ENCODE assay signal across 20 cellular contexts in genomic region chr22:19543970-19544708, GRCh38. TPM values are rescaled to one million over a fixed set of nuclear protein-coding genes. Genes with fewer than 3 reads are reported as not detected.
DNase-seq lines count a peak whose midpoint lies in the region; ATAC-seq and TF ChIP-seq lines count a peak whose summit lies in the region.
"Had no signal": no experiment of that assay in that cellular context is flagged by ENCODE, and none has a peak within 500 bp of the region (broad histone marks: within the 10 kb centered on the region; RNA-seq: fewer than 3 reads in every experiment).

No MANE protein-coding gene starts in this region.

- no TSS peak for BruUV-seq in PC-9 (replicated peaks; lab: Mats Ljungman, UMichigan)

- no peaks in the 10 kb centered on the region for H3K9me3 ChIP-seq in upper lobe of right lung
- H3K9me3 ChIP-seq in PC-9 (ENCODE audit: insufficient read depth, low read depth), result no peaks in the 10 kb centered on the region
- H3K9me3 ChIP-seq: BE2C, neutrophil, thyroid gland had no signal

- H3K27me3 Mint-ChIP-seq in nephron progenitor cell (ENCODE audit: low read depth, poor library complexity), result peaks cover 34% of the 10 kb centered on the region
- H3K27me3 Mint-ChIP-seq in activated CD4-positive, alpha-beta memory T cell treated with anti-CD3 and anti-CD28 coated beads, Interleukin-2, amount 10 ng/mL, durations not matched to agents 7 days and 5 days, result peaks cover 13% of the 10 kb centered on the region

- H3K27me3 ChIP-seq in upper lobe of right lung (no peaks in the 10 kb centered on the region), PC-9 (ENCODE audit: insufficient read depth, low read depth) (no peaks in the 10 kb centered on the region)
- H3K27me3 ChIP-seq: BE2C, brain microvascular endothelial cell, thyroid gland had no signal

- CTCF ChIA-PET in PC-9 (lab: Charles Lee), result no interaction called here
- CTCF ChIA-PET in activated CD4-positive, alpha-beta memory T cell treated with anti-CD3 and anti-CD28 coated beads, Interleukin-2, amount 10 ng/mL, durations not matched to agents 7 days and 5 days (lab: Charles Lee), result interaction anchor here (0.7 kb wide), 1 partner anchor 43 kb away, joined by 5 read pairs; no protein-coding TSS in a partner anchor

- TF ChIP-seq CTCF in nephron progenitor cell (IDR thresholded peaks at IDR 0.05) (no peak), upper lobe of right lung (IDR thresholded peaks at IDR 0.05) (no peak), PC-9 (conservative IDR thresholded peaks at IDR 0.05) (no peak)

- no peaks in the 10 kb centered on the region for H3K4me1 Mint-ChIP-seq in nephron progenitor cell
- H3K4me1 Mint-ChIP-seq in activated CD4-positive, alpha-beta memory T cell treated with anti-CD3 and anti-CD28 coated beads, Interleukin-2, amount 10 ng/mL, durations not matched to agents 7 days and 5 days, result no peaks in the 10 kb centered on the region
- H3K4me1 Mint-ChIP-seq: stimulated activated effector memory CD8-positive, alpha-beta T cell treated with anti-CD3 and anti-CD28 coated beads, Interleukin-12 subunit alpha, Interleukin-12 subunit beta, amount 100 ng/mL, for 72 hours had no signal

- intact Hi-C loops in left ventricle myocardium superior (cut with micrococcal nuclease) (no loop called here), upper lobe of right lung (cut with DNase I) (no loop called here), PC-9 (cut with micrococcal nuclease; ENCODE audit: unreplicated experiment) (no loop called here)

- peak overlapping the region; percentile 33 for H3K27ac Mint-ChIP-seq in nephron progenitor cell
- H3K27ac Mint-ChIP-seq in activated CD4-positive, alpha-beta memory T cell treated with anti-CD3 and anti-CD28 coated beads, Interleukin-2, amount 10 ng/mL, durations not matched to agents 7 days and 5 days, result no peak overlapping the region
- H3K27ac Mint-ChIP-seq: stimulated activated effector memory CD8-positive, alpha-beta T cell treated with anti-CD3 and anti-CD28 coated beads, Interleukin-12 subunit alpha, Interleukin-12 subunit beta, amount 100 ng/mL, for 72 hours had no signal

- H3K27ac ChIP-seq in upper lobe of right lung (peak overlapping the region; percentile 19), PC-9 (no peak overlapping the region)
- H3K27ac ChIP-seq: brain microvascular endothelial cell, coronary artery, neutrophil, thyroid gland had no signal

- no peak overlapping the region for H3K4me3 Mint-ChIP-seq in nephron progenitor cell
- H3K4me3 Mint-ChIP-seq in activated CD4-positive, alpha-beta memory T cell treated with anti-CD3 and anti-CD28 coated beads, Interleukin-2, amount 10 ng/mL, durations not matched to agents 7 days and 5 days, result no peak overlapping the region
- H3K4me3 Mint-ChIP-seq: stimulated activated effector memory CD8-positive, alpha-beta T cell treated with anti-CD3 and anti-CD28 coated beads, Interleukin-12 subunit alpha, Interleukin-12 subunit beta, amount 100 ng/mL, for 72 hours had no signal

- no peak overlapping the region for H2AFZ ChIP-seq in PC-9

- no peaks in the 10 kb centered on the region for H3K79me2 ChIP-seq in PC-9 (ENCODE audit: low read depth)

- no peaks in the 10 kb centered on the region for H3K36me3 ChIP-seq in upper lobe of right lung
- no peaks in the 10 kb centered on the region for H3K36me3 ChIP-seq in PC-9 (ENCODE audit: low read depth)
- H3K36me3 ChIP-seq: BE2C, brain microvascular endothelial cell, neutrophil, thyroid gland had no signal

- no peaks in the 10 kb centered on the region for H3K36me3 Mint-ChIP-seq in nephron progenitor cell (ENCODE audit: low read depth)
- no peaks in the 10 kb centered on the region for H3K36me3 Mint-ChIP-seq in activated CD4-positive, alpha-beta memory T cell treated with anti-CD3 and anti-CD28 coated beads, Interleukin-2, amount 10 ng/mL, durations not matched to agents 7 days and 5 days (ENCODE audit: low read depth)
- H3K36me3 Mint-ChIP-seq: stimulated activated effector memory CD8-positive, alpha-beta T cell treated with anti-CD3 and anti-CD28 coated beads, Interleukin-12 subunit alpha, Interleukin-12 subunit beta, amount 100 ng/mL, for 72 hours had no signal

- ATAC-seq in left ventricle myocardium superior (peak; percentile 72), upper lobe of right lung (peak; percentile 87)
- ATAC-seq: stimulated activated effector memory CD8-positive, alpha-beta T cell treated with anti-CD3 and anti-CD28 coated beads, Interleukin-12 subunit alpha, Interleukin-12 subunit beta, amount 100 ng/mL, for 72 hours had no signal

- H3K9me2 ChIP-seq in PC-9 (ENCODE audit: insufficient read depth), result no peaks in the 10 kb centered on the region

- POLR2A ChIA-PET in PC-9 (lab: Charles Lee; ENCODE audit: unreplicated experiment), result no interaction called here
- POLR2A ChIA-PET in activated CD4-positive, alpha-beta memory T cell treated with anti-CD3 and anti-CD28 coated beads, Interleukin-2, amount 10 ng/mL, durations not matched to agents 7 days and 5 days (lab: Charles Lee), result no interaction called here

- peak; percentile 27 for DNase-seq in activated effector memory CD4-positive, alpha-beta T cell treated with anti-CD3 and anti-CD28 coated beads, Interleukin-2, amount 50 U/mL, for 16 hours
- DNase-seq in activated effector memory CD4-positive, alpha-beta T cell treated with Interleukin-2 at 50 U/mL for 16 hours, result no peak
- DNase-seq in left ventricle myocardium superior (no peak), nephron progenitor cell (no peak), upper lobe of right lung (no peak), PC-9 (no peak)
- DNase-seq in activated CD4-positive, alpha-beta T cell treated with anti-CD3 and anti-CD28 coated beads, Interleukin-2, amount 50 U/mL, for 1 hour, result no peak
- no peak for DNase-seq in activated CD4-positive, alpha-beta memory T cell treated with anti-CD3 and anti-CD28 coated beads, Interleukin-2, amount 10 ng/mL, durations not matched to agents 7 days and 5 days
- DNase-seq: BE2C, brain microvascular endothelial cell, mesendoderm, NCI-H1105, NCI-H2171, NCI-H82 had no signal

- H3K4me3 ChIP-seq in upper lobe of right lung (no peak overlapping the region), PC-9 (no peak overlapping the region)
- H3K4me3 ChIP-seq: coronary artery, thyroid gland had no signal

- H4K20me1 ChIP-seq in PC-9 (ENCODE audit: insufficient read depth), result no peaks in the 10 kb centered on the region

- no peaks in the 10 kb centered on the region for H3K9me3 Mint-ChIP-seq in nephron progenitor cell
- no peaks in the 10 kb centered on the region for H3K9me3 Mint-ChIP-seq in activated CD4-positive, alpha-beta memory T cell treated with anti-CD3 and anti-CD28 coated beads, Interleukin-2, amount 10 ng/mL, durations not matched to agents 7 days and 5 days
- H3K9me3 Mint-ChIP-seq: stimulated activated effector memory CD8-positive, alpha-beta T cell treated with anti-CD3 and anti-CD28 coated beads, Interleukin-12 subunit alpha, Interleukin-12 subunit beta, amount 100 ng/mL, for 72 hours had no signal

- H3K4me2 ChIP-seq in PC-9, result no peak overlapping the region

- no peaks in the 10 kb centered on the region for H3F3A ChIP-seq in PC-9 (ENCODE audit: insufficient read depth, low read depth)

- H3K4me1 ChIP-seq in upper lobe of right lung (no peaks in the 10 kb centered on the region), PC-9 (replicated peaks; ENCODE audit: insufficient read depth) (no peaks in the 10 kb centered on the region)
- H3K4me1 ChIP-seq: BE2C had no signal

RNA-seq across cellular contexts. Expression of gene CLDN5, which starts 19.9 kb away (rescaled TPM):
- total RNA-seq in left ventricle myocardium superior (25.5 TPM), upper lobe of right lung (274 TPM), PC-9 (2021) (not detected in 2 replicates)
- under 1 TPM in 1 of 2 experiments, not detected in 1; 0.38 TPM for total RNA-seq in activated CD4-positive, alpha-beta memory T cell treated with anti-CD3 and anti-CD28 coated beads, Interleukin-2, amount 10 ng/mL, durations not matched to agents 7 days and 5 days
- total RNA-seq: A172, HT1080 had no signal

Comparison
In these comparisons a context has a peak if more than half of its experiments do, and no peak if none do; other contexts are left out.
1. RNA of gene CLDN5, which starts 19.9 kb away (total RNA-seq): 274 TPM in upper lobe of right lung (single experiment) and 25.5 TPM in left ventricle myocardium superior (single experiment); 0.38 TPM in activated CD4-positive, alpha-beta memory T cell treated with anti-CD3 and anti-CD28 coated beads, Interleukin-2, amount 10 ng/mL, durations not matched to agents 7 days and 5 days and not detected in PC-9; every median in the first group is over 10 times any median in the second.